Comparison of ENCODE assay signal across 1 cellular context in genomic region chr15:78108300-78109084, GRCh38.
TF ChIP-seq lines count a peak whose summit lies in the region.

No MANE protein-coding gene starts in this region.

TF ChIP-seq in GM12878, 131 proteins besides CTCF, POLR2A, EP300 and RAD21 (continues in another document):
- no peak for TF ChIP-seq IRF5 (IDR thresholded peaks at IDR 0.05; ENCODE audit: borderline replicate concordance)
- peak; percentile 50; the same call in 1 of the 2 replicates for TF ChIP-seq IKZF1 (conservative IDR thresholded peaks at IDR 0.05)
- peak; percentile 74; the same call in 1 of the 2 replicates for TF ChIP-seq NBN (IDR thresholded peaks at IDR 0.05)
- TF ChIP-seq YBX1 (IDR thresholded peaks at IDR 0.05) = no peak
- 0 out of 4 replicates have a peak, but pooled peaks of 1 of the 2 experiments have one; percentile 10 for TF ChIP-seq IKZF2 (IDR thresholded peaks at IDR 0.05)
- no peak for TF ChIP-seq ATF2 (IDR thresholded peaks at IDR 0.05; ENCODE audit: low read length)
- TF ChIP-seq NR2F1 (conservative IDR thresholded peaks at IDR 0.05) = 0 out of 2 replicates have a peak, but pooled peaks have one; percentile 28
- no peak for TF ChIP-seq MEF2B (IDR thresholded peaks at IDR 0.05; ENCODE audit: partially characterized antibody, poor library complexity, severe bottlenecking)
- TF ChIP-seq PKNOX1 (IDR thresholded peaks at IDR 0.05) = no peak
- TF ChIP-seq MTA2 (IDR thresholded peaks at IDR 0.05; ENCODE audit: low read depth) = no peak
- no peak for TF ChIP-seq CBX3 (IDR thresholded peaks at IDR 0.05; ENCODE audit: borderline replicate concordance, low read depth)
- no peak for TF ChIP-seq CUX1 (IDR thresholded peaks at IDR 0.05; ENCODE audit: insufficient replicate concordance, low read depth, low read length)
- no peak for TF ChIP-seq E2F8 (IDR thresholded peaks at IDR 0.05; ENCODE audit: low read depth, partially characterized antibody)
- no peak for TF ChIP-seq REST (IDR thresholded peaks at IDR 0.05; ENCODE audit: low read depth, low read length)
- TF ChIP-seq GATAD2B (conservative IDR thresholded peaks at IDR 0.05; ENCODE audit: low read depth) = no peak
- no peak for TF ChIP-seq RB1 (IDR thresholded peaks at IDR 0.05; ENCODE audit: borderline replicate concordance)
- no peak for TF ChIP-seq ZZZ3 (IDR thresholded peaks at IDR 0.05; ENCODE audit: control insufficient read depth, insufficient read length, low read depth)
- TF ChIP-seq ESRRA (IDR thresholded peaks at IDR 0.05; ENCODE audit: low read length) = no peak; the same call in 1 of the 2 replicates
- no peak for TF ChIP-seq MEF2A (IDR thresholded peaks at IDR 0.05; ENCODE audit: insufficient read depth, low read depth, low read length)
- no peak for TF ChIP-seq SMAD5 (IDR thresholded peaks at IDR 0.05; ENCODE audit: low read depth)
- TF ChIP-seq MAX (IDR thresholded peaks at IDR 0.05; ENCODE audit: low read depth, low read length) = no peak
- no peak for TF ChIP-seq POLR2AphosphoS2 (IDR thresholded peaks at IDR 0.05; ENCODE audit: low read depth, low read length)
- no peak for TF ChIP-seq EED (IDR thresholded peaks at IDR 0.05; ENCODE audit: low read depth)
- no peak for TF ChIP-seq TAF1 (IDR thresholded peaks at IDR 0.05; ENCODE audit: borderline replicate concordance, low read depth, low read length)
- no peak for TF ChIP-seq E2F4 (IDR thresholded peaks at IDR 0.05; ENCODE audit: low read depth, low read length)
- no peak for TF ChIP-seq GABPA (IDR thresholded peaks at IDR 0.05; ENCODE audit: low read depth)
- no peak for TF ChIP-seq SIX5 (IDR thresholded peaks at IDR 0.05; ENCODE audit: low read depth, low read length, severe bottlenecking)
- 0 out of 2 replicates have a peak, but pooled peaks have one; percentile 46 for TF ChIP-seq MLLT1 (IDR thresholded peaks at IDR 0.05)
- no peak; the same call in none of the 2 replicates for TF ChIP-seq RUNX3 (IDR thresholded peaks at IDR 0.05; ENCODE audit: low read length)
- TF ChIP-seq POLR2AphosphoS5 (IDR thresholded peaks at IDR 0.05; ENCODE audit: low read length) = no peak
- no peak for TF ChIP-seq TCF7 (IDR thresholded peaks at IDR 0.05; ENCODE audit: borderline replicate concordance)
- TF ChIP-seq MTA3 (IDR thresholded peaks at IDR 0.05; ENCODE audit: borderline replicate concordance, low read length) = no peak
- TF ChIP-seq TCF3 (IDR thresholded peaks at IDR 0.05; ENCODE audit: borderline replicate concordance, insufficient read depth, low read depth, low read length) = no peak
- no peak for TF ChIP-seq MXI1 (IDR thresholded peaks at IDR 0.05; ENCODE audit: low read depth, low read length)
- TF ChIP-seq RAD51 (IDR thresholded peaks at IDR 0.05) = no peak
- TF ChIP-seq USF1 (IDR thresholded peaks at IDR 0.05; ENCODE audit: borderline replicate concordance, extremely low read length, insufficient read depth, low read depth, low read length) = no peak
- no peak for TF ChIP-seq SMAD1 (IDR thresholded peaks at IDR 0.05; ENCODE audit: low read depth, partially characterized antibody)
- no peak for TF ChIP-seq SUZ12 (IDR thresholded peaks at IDR 0.05; ENCODE audit: unreplicated experiment)
- no peak for TF ChIP-seq KAT2A (conservative IDR thresholded peaks at IDR 0.05; ENCODE audit: control insufficient read depth, low read depth, low read length)
- no peak for TF ChIP-seq ATF3 (IDR thresholded peaks at IDR 0.05; ENCODE audit: borderline replicate concordance, extremely low read depth, low read depth, low read length)
- no peak for TF ChIP-seq EZH2 (IDR thresholded peaks at IDR 0.05; ENCODE audit: borderline replicate concordance, control insufficient read depth, low read depth, low read length)
- TF ChIP-seq ZBED1 (IDR thresholded peaks at IDR 0.05; ENCODE audit: borderline replicate concordance) = no peak
